23 cellular contexts compared by ENCODE assay signal in the genomic region with DNA sequence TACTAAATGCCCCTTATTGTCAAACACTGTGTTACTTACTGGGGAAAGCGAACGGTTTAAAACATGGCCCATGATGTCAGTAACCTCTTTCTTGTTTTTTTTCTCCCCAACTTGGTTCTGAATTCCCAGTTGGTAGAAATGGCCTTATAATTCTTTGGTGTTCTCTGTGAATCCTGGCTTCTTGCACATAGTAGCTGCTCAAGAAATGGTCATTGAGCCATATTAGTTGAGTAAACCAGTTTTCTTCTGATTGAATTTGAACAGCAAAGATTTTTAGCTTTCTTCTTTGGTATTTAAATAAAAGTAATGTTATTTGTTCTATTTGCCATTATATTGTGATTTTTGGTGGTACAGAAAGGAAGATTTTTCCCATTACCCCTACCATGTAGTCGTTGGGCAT.
A peak's percentile ranks its signal among the peaks of the same experiment; 100 is the strongest.
DNase-seq lines count a peak whose midpoint lies in the region; ATAC-seq and TF ChIP-seq lines count a peak whose summit lies in the region.
"Had no signal": no experiment of that assay in that cellular context is flagged by ENCODE, and none has a peak within 500 bp of the region (broad histone marks: within the 10 kb centered on the region; RNA-seq: fewer than 3 reads in every experiment).

No MANE protein-coding gene starts in this region.

- H3K27me3 ChIP-seq in right cardiac atrium (ENCODE audit: control insufficient read depth, insufficient read depth): no peaks in the 10 kb centered on the region
- H3K27me3 ChIP-seq in right atrium auricular region: no peaks in the 10 kb centered on the region
- H3K27me3 ChIP-seq in esophagus (ENCODE audit: control insufficient read depth in 1 of 2, insufficient read depth in 2 of 2, low read length in 2 of 2): no peaks in the 10 kb centered on the region
- no peaks in the 10 kb centered on the region for H3K27me3 ChIP-seq in rectal smooth muscle tissue (ENCODE audit: control insufficient read depth, insufficient read depth, low read length)
- H3K27me3 ChIP-seq in GM23248 (replicated peaks; ENCODE audit: insufficient read depth): no peaks in the 10 kb centered on the region
- H3K27me3 ChIP-seq in ovary: no peaks in the 10 kb centered on the region
- H3K27me3 ChIP-seq in Peyer's patch: no peaks in the 10 kb centered on the region

- no peak overlapping the region for H3K4me2 ChIP-seq in GM23248 (ENCODE audit: unreplicated experiment)

- H3K9me3 ChIP-seq in right cardiac atrium (ENCODE audit: control insufficient read depth, low read length): no peaks in the 10 kb centered on the region
- H3K9me3 ChIP-seq in right atrium auricular region: no peaks in the 10 kb centered on the region
- no peaks in the 10 kb centered on the region for H3K9me3 ChIP-seq in esophagus (ENCODE audit: control insufficient read depth in 2 of 2, insufficient read depth in 1 of 2, low read depth in 1 of 2, low read length in 1 of 2)
- H3K9me3 ChIP-seq in GM23248 (ENCODE audit: low read depth): no peaks in the 10 kb centered on the region
- H3K9me3 ChIP-seq in ovary: no peaks in the 10 kb centered on the region
- H3K9me3 ChIP-seq in Peyer's patch: no peaks in the 10 kb centered on the region
- H3K9me3 ChIP-seq: lower lobe of right lung had no signal

- intact Hi-C loops in right cardiac atrium (cut with DNase I): no loop called here
- intact Hi-C loops in ovary (cut with DNase I): no loop called here

- H3K36me3 ChIP-seq in right atrium auricular region: no peaks in the 10 kb centered on the region
- no peaks in the 10 kb centered on the region for H3K36me3 ChIP-seq in esophagus (ENCODE audit: control insufficient read depth in 2 of 2, insufficient read depth in 2 of 2, low read length in 1 of 2)
- no peaks in the 10 kb centered on the region for H3K36me3 ChIP-seq in rectal smooth muscle tissue (ENCODE audit: control insufficient read depth, insufficient read depth, low read length)
- no peaks in the 10 kb centered on the region for H3K36me3 ChIP-seq in GM23248 (ENCODE audit: low read depth)
- H3K36me3 ChIP-seq in ovary: no peaks in the 10 kb centered on the region
- H3K36me3 ChIP-seq in Peyer's patch: no peaks in the 10 kb centered on the region
- H3K36me3 ChIP-seq: lower lobe of right lung, WERI-Rb-1 had no signal

- H3K9ac ChIP-seq in rectal smooth muscle tissue (ENCODE audit: low read length) (no peak overlapping the region), GM23248 (no peak overlapping the region)

- no peak overlapping the region for H2AFZ ChIP-seq in GM23248

- H3K4me3 ChIP-seq in right cardiac atrium (ENCODE audit: low read length) (no peak overlapping the region), right atrium auricular region (no peak overlapping the region), esophagus (ENCODE audit: low read depth in 1 of 2, low read length in 2 of 2) (no peak overlapping the region), rectal smooth muscle tissue (ENCODE audit: low read length) (no peak overlapping the region), GM23248 (no peak overlapping the region), ovary (no peak overlapping the region), Peyer's patch (no peak overlapping the region)
- H3K4me3 ChIP-seq: lower lobe of right lung, skin epidermis had no signal

- H3F3A ChIP-seq in GM23248 (ENCODE audit: insufficient read depth): peaks cover 5% of the 10 kb centered on the region; the same call in 1 of the 2 replicates

- H4K20me1 ChIP-seq in GM23248 (ENCODE audit: insufficient read depth): no peaks in the 10 kb centered on the region

- WGBS in right cardiac atrium: 94% methylated on average over 3 of the region's 3 CpGs
- WGBS in esophagus, 2 donors: 95 to 96% methylated on average over 3 of the region's 3 CpGs
- WGBS in GM23248 (ENCODE audit: low coverage in 1 of 2, low lambda C conversion rate in 2 of 2, missing lambda C conversion rate in 2 of 2), 2 experiments: 78 to 81% methylated on average over 3 of the region's 3 CpGs
- 89 to 97% (median 89%) methylated on average over 3 of the region's 3 CpGs for WGBS in ovary, 3 donors

- H3K9me2 ChIP-seq in GM23248 (ENCODE audit: insufficient read depth): no peaks in the 10 kb centered on the region

- in situ Hi-C loops in GM23248 (cut with MboI): no loop called here

- H3K79me2 ChIP-seq in GM23248 (ENCODE audit: insufficient read depth): no peaks in the 10 kb centered on the region

- TF ChIP-seq POLR2A in ovary (IDR thresholded peaks at IDR 0.05) (no peak), Peyer's patch (IDR thresholded peaks at IDR 0.05) (no peak)

- peaks cover 25% of the 10 kb centered on the region for H3K4me1 ChIP-seq in right cardiac atrium (ENCODE audit: control insufficient read depth, insufficient read depth, low read length)
- peaks cover 0 to 62% of the 10 kb centered on the region in 2 donors for H3K4me1 ChIP-seq in right atrium auricular region
- peaks cover 4% of the 10 kb centered on the region in 2 donors for H3K4me1 ChIP-seq in esophagus (ENCODE audit: control insufficient read depth in 2 of 2, insufficient read depth in 2 of 2, low read length in 1 of 2)
- peaks cover 36% of the 10 kb centered on the region for H3K4me1 ChIP-seq in rectal smooth muscle tissue (ENCODE audit: control insufficient read depth, insufficient read depth, low read length)
- peaks cover 26% of the 10 kb centered on the region for H3K4me1 ChIP-seq in GM23248 (ENCODE audit: insufficient read depth)
- H3K4me1 ChIP-seq in ovary (ENCODE audit: insufficient read depth): peaks cover 12% of the 10 kb centered on the region
- peaks cover 0 to 11% (median 0%) of the 10 kb centered on the region in 4 donors for H3K4me1 ChIP-seq in Peyer's patch

- DNase-seq in right cardiac atrium (no peak), right atrium auricular region (ENCODE audit: low spot score) (no peak), GM23248 (no peak), ovary (no peak), Peyer's patch (no peak)
- DNase-seq: activated CD4-positive, alpha-beta T cell treated with anti-CD3 and anti-CD28 coated beads for 4 hours; CD4-positive, CD25-positive, alpha-beta regulatory T cell; DMS79 treated with DMSO at 0.1 percent for 48 hours; endodermal cell; GF-D8; lower lobe of right lung; natural killer cell; NCI-H1105 treated with DMSO at 0.1 percent for 48 hours; NCI-H1930; occipital lobe; SHP77 treated with DMSO at 0.1 percent for 48 hours; stimulated activated naive B cell treated with anti-CD40 and anti-IgM and Interleukin-4, amounts not matched to agents 10 μg/mL and 1 μg/mL and 100 μg/mL, for 72 hours; T-helper 9 cell; WERI-Rb-1 had no signal

- TF ChIP-seq EP300 in ovary (IDR thresholded peaks at IDR 0.05): no peak

- TF ChIP-seq CTCF in right atrium auricular region (IDR thresholded peaks at IDR 0.05) (no peak), ovary (IDR thresholded peaks at IDR 0.05) (no peak), Peyer's patch (IDR thresholded peaks at IDR 0.05) (no peak)

- ATAC-seq in right cardiac atrium (no peak), GM18520 (IDR thresholded peaks at IDR 0.05; ENCODE audit: unreplicated experiment) (no peak)
- ATAC-seq: natural killer cell; stimulated activated naive B cell treated with anti-CD40 and anti-IgM and Interleukin-4, amounts not matched to agents 10 μg/mL and 1 μg/mL and 100 μg/mL, for 72 hours had no signal

- H3K27ac ChIP-seq in right cardiac atrium (ENCODE audit: low read length): peak overlapping the region; percentile 64
- peak overlapping the region in 1 of 2 donors; percentile 60 for H3K27ac ChIP-seq in right atrium auricular region
- peak overlapping the region; percentile 18 to 72 for H3K27ac ChIP-seq in esophagus (ENCODE audit: low read depth in 2 of 2, low read length in 1 of 2)
- H3K27ac ChIP-seq in rectal smooth muscle tissue (ENCODE audit: low read depth, low read length): peak overlapping the region; percentile 24
- H3K27ac ChIP-seq in GM23248: no peak overlapping the region
- peak overlapping the region in 1 of 2 donors; percentile 34 for H3K27ac ChIP-seq in ovary
- no peak overlapping the region for H3K27ac ChIP-seq in Peyer's patch
- H3K27ac ChIP-seq: lower lobe of right lung, WERI-Rb-1 had no signal

Comparison
In these comparisons a context has a peak if more than half of its experiments do, and no peak if none do; other contexts are left out.
1. H3K27ac ChIP-seq: peak in right cardiac atrium (single experiment), esophagus (2 of 2) and rectal smooth muscle tissue (single experiment); none in GM23248 (single experiment) and Peyer's patch (0 of 4).